In the genomic region with DNA sequence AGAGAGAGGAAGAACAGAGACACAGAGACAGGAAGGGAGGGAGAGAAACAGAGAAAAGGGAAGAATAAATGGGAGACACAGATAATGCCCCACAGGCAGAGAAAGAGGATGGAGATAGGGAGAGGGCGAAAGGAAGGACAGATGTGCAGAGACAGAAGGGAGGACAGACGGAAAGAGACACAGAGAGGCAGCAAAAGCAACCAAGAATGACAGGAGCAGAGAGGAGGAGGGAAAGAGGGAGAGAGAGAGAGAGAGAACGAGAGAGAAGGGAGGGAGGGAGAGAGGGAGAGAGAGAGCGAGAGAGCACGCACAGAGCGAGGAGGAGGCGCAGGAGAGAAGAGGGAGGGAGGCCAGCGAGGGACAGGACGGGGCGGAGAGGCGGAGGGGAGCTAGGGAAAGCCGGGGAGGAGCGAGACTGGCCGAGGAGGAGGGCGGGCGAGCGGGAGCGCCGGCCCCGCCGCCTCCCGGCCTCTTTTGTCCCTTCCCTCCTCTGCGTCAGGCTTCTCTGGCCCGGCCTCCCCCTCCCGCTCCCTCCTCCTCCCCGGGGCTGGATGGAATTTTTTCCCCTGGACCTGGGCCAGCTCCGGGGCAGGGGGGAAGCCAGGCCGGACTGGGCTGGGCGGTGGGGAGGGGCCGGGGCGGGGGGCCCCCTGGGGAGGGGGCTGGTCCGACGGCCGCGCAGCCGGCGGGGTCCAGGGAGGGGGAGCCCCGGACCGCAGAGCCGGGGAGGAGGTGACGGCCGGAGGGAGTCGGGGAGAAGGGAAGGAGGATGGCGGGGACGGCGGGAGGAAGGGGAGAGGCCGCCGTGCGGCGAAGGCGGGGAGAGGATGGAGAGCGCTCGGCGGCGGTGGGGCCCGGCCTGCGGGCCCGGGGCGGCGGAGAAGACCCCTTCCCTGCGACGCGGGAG, we compare ENCODE assay signal across 8 cellular contexts. TPM values are rescaled to one million over a fixed set of nuclear protein-coding genes. Genes with fewer than 3 reads are reported as not detected.
DNase-seq lines count a peak whose midpoint lies in the region; ATAC-seq, FAIRE-seq and TF ChIP-seq lines count a peak whose summit lies in the region.

No MANE protein-coding gene starts in this region.

- no peak for FAIRE-seq in pancreas (lab: Jason Lieb, UNC)

- peak overlapping the region; percentile 83 for H3K27ac ChIP-seq in A673 (ENCODE audit: low read depth, low read length, poor library complexity, severe bottlenecking)
- peak overlapping the region; percentile 63 to 89 (median 81) for H3K27ac ChIP-seq in pancreas

- H3K4me1 ChIP-seq in A673 (ENCODE audit: insufficient read depth, low read length, poor library complexity, severe bottlenecking) (peaks cover 21% of the 10 kb centered on the region), pancreas (no peaks in the 10 kb centered on the region)

- H3K9me3 ChIP-seq in A673 (ENCODE audit: low read depth, low read length, poor library complexity, severe bottlenecking), result no peaks in the 10 kb centered on the region
- H3K9me3 ChIP-seq in pancreas, result no peaks in the 10 kb centered on the region

- CTCF ChIA-PET in A673 (lab: Charles Lee), result interaction anchor here (0.5 to 1.7 kb wide), 4 partner anchors 15 to 1552 kb away, joined by 3 to 12 read pairs (median 4); no protein-coding TSS in a partner anchor

- ATAC-seq in left ventricle myocardium superior (peak; percentile 87), pancreas (peak; percentile 87 to 92 (median 90)), GM19328 (IDR thresholded peaks at IDR 0.05; ENCODE audit: unreplicated experiment) (no peak), HG03045 (IDR thresholded peaks at IDR 0.05; ENCODE audit: unreplicated experiment) (no peak)

- H3K4me3 ChIP-seq in A673 (ENCODE audit: low read depth, low read length, poor library complexity, severe bottlenecking) (peak overlapping the region; percentile 86), astrocyte of the cerebellum (ENCODE audit: low read depth, low read length) (peak overlapping the region; percentile 96), pancreas (peak overlapping the region; percentile 40 to 69 (median 58))

- intact Hi-C loops in A673 (cut with micrococcal nuclease; ENCODE audit: unreplicated experiment), result no loop called here
- intact Hi-C loops in left ventricle myocardium superior (cut with micrococcal nuclease), result no loop called here
- intact Hi-C loops in pancreas (cut with DNase I), result no loop called here

- BruUV-seq in A673 (replicated peaks; lab: Mats Ljungman, UMichigan), result no TSS peak

- in situ Hi-C loops in astrocyte of the cerebellum (cut with HindIII; ENCODE audit: low sequenced_read_pairs), result no loop called here

- H3K36me3 ChIP-seq in A673 (ENCODE audit: insufficient read depth, low read length, poor library complexity, severe bottlenecking), result peaks cover 6% of the 10 kb centered on the region
- no peaks in the 10 kb centered on the region for H3K36me3 ChIP-seq in pancreas

- POLR2A ChIA-PET in A673 (lab: Charles Lee; ENCODE audit: low non-redundant PET), result interaction anchor here (0.6 to 0.7 kb wide), 2 partner anchors 117 to 280 kb away, joined by 8 to 11 read pairs; no protein-coding TSS in a partner anchor

- no peaks in the 10 kb centered on the region for H3K27me3 ChIP-seq in A673 (replicated peaks; ENCODE audit: insufficient read depth, low read depth, low read length, poor library complexity)
- H3K27me3 ChIP-seq in pancreas, result no peaks in the 10 kb centered on the region

- WGBS in pancreas, 2 donors, result 0 to 2% methylated on average over 22 to 62 of the region's 63 CpGs

- TF ChIP-seq CTCF in A673 (conservative IDR thresholded peaks at IDR 0.05; ENCODE audit: low read depth, low read length) (no peak), GM10266 (IDR thresholded peaks at IDR 0.05; ENCODE audit: control insufficient read depth, insufficient read depth, low read depth, missing control alignments) (no peak), astrocyte of the cerebellum (IDR thresholded peaks at IDR 0.05; ENCODE audit: low read depth, low read length, missing control alignments) (no peak), pancreas (IDR thresholded peaks at IDR 0.05) (no peak)

- peak; percentile 94 for DNase-seq in A673 (ENCODE audit: low spot score)
- peak; percentile 51 for DNase-seq in GM10266 (ENCODE audit: extremely low spot score)
- DNase-seq in NCI-H69 (lab: John Stamatoyannopoulos, UW), result peak; percentile 97
- DNase-seq in astrocyte of the cerebellum (ENCODE audit: low read depth), result peak; percentile 88
- DNase-seq in left ventricle myocardium superior, result peak; percentile 93
- DNase-seq in pancreas, result peak; percentile 86 to 93 (median 90)

RNA-seq across cellular contexts. Expression of a gene that starts 4.2 kb away (rescaled TPM):
- total RNA-seq in A673 (2021) (28.4 and 28.6 TPM in 2 replicates), left ventricle myocardium superior (13.9 TPM), pancreas (10 to 100 TPM in 1 of 6 donors, 1 to 10 TPM in 5; 3.8 to 12.4 (median 5.9) TPM)
- polyA plus RNA-seq in pancreas, result 10 to 100 TPM; 27.2 to 29.4 TPM

RNA-seq across cellular contexts. Expression of a gene that starts 34.9 kb away (rescaled TPM):
- total RNA-seq in A673 (2021), result not detected in 2 replicates
- 3.2 TPM for total RNA-seq in left ventricle myocardium superior
- under 1 TPM in 4 of 6 donors, not detected in 2; 0.06 to 0.58 (median 0.36) TPM for total RNA-seq in pancreas
- polyA plus RNA-seq in pancreas, result 1 to 10 TPM in 1 of 2 donors, under 1 TPM in 1; 0.54 to 1.3 TPM

RNA-seq across cellular contexts. Expression of a gene that starts 42.3 kb away (rescaled TPM):
- total RNA-seq in A673 (2021) (not detected in 2 replicates), left ventricle myocardium superior (0.94 TPM), pancreas (1 to 10 TPM in 4 of 6 donors, under 1 TPM in 1, not detected in 1; 0.37 to 5.0 (median 1.6) TPM)
- under 1 TPM; 0.12 to 0.27 TPM for polyA plus RNA-seq in pancreas

RNA-seq across cellular contexts. Expression of a gene that starts 58.7 kb away (rescaled TPM):
- not detected in 2 replicates for total RNA-seq in A673 (2021)
- 0.84 TPM for total RNA-seq in left ventricle myocardium superior
- total RNA-seq in pancreas, result under 1 TPM in 1 of 6 donors, not detected in 5; 0.37 TPM
- polyA plus RNA-seq in pancreas, result under 1 TPM; 0.05 to 0.11 TPM

Comparison
In these comparisons a context has a peak if more than half of its experiments do, and no peak if none do; other contexts are left out.
1. ATAC-seq: peak in left ventricle myocardium superior (single experiment) and pancreas (4 of 4); none in GM19328 (single experiment) and HG03045 (single experiment).
2. Peak in every context shown above with its lines, with median percentiles within 50 percentile points of each other: DNase-seq and H3K4me3 ChIP-seq.